Comparison of ENCODE assay signal across 6 cellular contexts in the genomic region with DNA sequence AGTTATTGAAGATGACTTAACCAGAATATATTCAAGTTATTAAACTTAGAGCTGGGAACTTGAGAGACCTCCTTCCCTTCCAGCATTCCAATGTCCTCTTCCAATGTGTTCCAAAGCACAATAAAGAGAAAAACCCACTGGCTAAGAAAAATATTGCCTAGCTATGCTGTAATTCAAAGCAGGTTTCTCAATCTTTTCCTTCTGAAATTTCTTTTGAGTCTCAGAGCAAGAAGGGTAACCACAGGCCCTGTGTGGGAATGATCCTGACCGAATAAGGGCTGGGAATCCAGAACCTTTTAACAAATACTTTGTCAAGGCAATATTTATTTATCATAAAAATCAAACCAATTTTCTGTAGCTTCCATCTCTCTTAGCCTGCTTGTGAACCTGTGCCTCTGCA.
"Had no signal": no experiment of that assay in that cellular context is flagged by ENCODE, and none has a peak within 500 bp of the region (broad histone marks: within the 10 kb centered on the region; RNA-seq: fewer than 3 reads in every experiment).

No MANE protein-coding gene starts in this region.

- H3K4me2 ChIP-seq: GM23338 had no signal

- H3K27ac Mint-ChIP-seq: GM23338, H9 had no signal

- H2AFZ ChIP-seq: GM23338 had no signal

- DNase-seq: H9, HCEC 1CT, IMR-90, KG1 had no signal

- H3K9me3 Mint-ChIP-seq: GM23338, H9 had no signal

- H3K4me3 Mint-ChIP-seq: GM23338, H9 had no signal

- ATAC-seq: GM23338, K562 had no signal

- H3K4me3 ChIP-seq: GM23338, K562 had no signal
